Comparison of ENCODE assay signal across 33 cellular contexts in genomic region chr2:154546341-154546740, GRCh38.
"Had no signal": no experiment of that assay in that cellular context is flagged by ENCODE, and none has a peak within 500 bp of the region (broad histone marks: within the 10 kb centered on the region; RNA-seq: fewer than 3 reads in every experiment).

No MANE protein-coding gene starts in this region.

- FAIRE-seq: astrocyte, bronchial epithelial cell, colon had no signal

- DNase-seq: activated effector memory CD4-positive, alpha-beta T cell treated with anti-CD3 and anti-CD28 coated beads, Interleukin-2, amount 50 U/mL, for 16 hours; activated effector memory CD4-positive, alpha-beta T cell treated with Interleukin-2 at 50 U/mL for 16 hours; activated gamma-delta T cell; activated gamma-delta T cell treated with Interleukin-2 at 50 U/mL for 16 hours; activated naive CD4-positive, alpha-beta T cell; activated naive CD4-positive, alpha-beta T cell treated with anti-CD3 and anti-CD28 coated beads for 36 hours; activated naive CD4-positive, alpha-beta T cell treated with anti-CD3 and anti-CD28 coated beads, Interleukin-2, amount 10 ng/mL, durations not matched to agents 7 days and 5 days; activated naive CD4-positive, alpha-beta T cell treated with anti-CD3 and anti-CD28 coated beads, Interleukin-2, amount 50 U/mL, for 16 hours; activated naive CD4-positive, alpha-beta T cell treated with Interleukin-2 at 50 U/mL for 16 hours; activated naive CD8-positive, alpha-beta T cell treated with anti-CD3 and anti-CD28 coated beads for 36 hours; activated naive CD8-positive, alpha-beta T cell treated with anti-CD3 and anti-CD28 coated beads, Interleukin-2, amount 10 ng/mL, durations not matched to agents 7 days and 5 days; activated naive CD8-positive, alpha-beta T cell treated with anti-CD3 and anti-CD28 coated beads, Interleukin-2, amount 50 U/mL, for 24 hours; activated T-cell treated with anti-CD3 and anti-CD28 coated beads, Interleukin-2, amount 50 U/mL, for 4 hours; activated T-cell treated with anti-CD3 and anti-CD28 coated beads, Interleukin-2, amount 50 U/mL, for 48 hours; activated T-cell treated with anti-CD3 and anti-CD28 coated beads, Interleukin-2, amount 50 U/mL, for 72 hours; adrenal gland; amniotic stem cell; amygdala; anterior cingulate cortex; aorta; body of pancreas; brain microvascular endothelial cell; caudate nucleus; central memory CD4-positive, alpha-beta T cell; cerebellar nuclear complex had no signal

- ATAC-seq: activated naive CD4-positive, alpha-beta T cell treated with anti-CD3 and anti-CD28 coated beads, Interleukin-2, amount 50 U/mL, for 72 hours; activated naive CD8-positive, alpha-beta T cell treated with anti-CD3 and anti-CD28 coated beads, Interleukin-2, amount 50 U/mL, for 24 hours; activated T-cell treated with anti-CD3 and anti-CD28 coated beads, Interleukin-2, amount 50 U/mL, for 4 hours; activated T-cell treated with anti-CD3 and anti-CD28 coated beads, Interleukin-2, amount 50 U/mL, for 72 hours; activated T-helper 17 cell treated with anti-CD3 and anti-CD28 coated beads, Interleukin-2, amount 50 U/mL, for 72 hours; body of pancreas had no signal

- H3K4me3 ChIP-seq: adrenal gland, ascending aorta, body of pancreas, breast epithelium, cardiac muscle cell had no signal

- H3K36me3 ChIP-seq: adrenal gland, ascending aorta, brain microvascular endothelial cell, breast epithelium, cardiac muscle cell had no signal

- H3K4me1 ChIP-seq: adrenal gland, ascending aorta, body of pancreas, breast epithelium had no signal

- H3K27ac ChIP-seq: adrenal gland, ascending aorta, body of pancreas, brain microvascular endothelial cell, breast epithelium, cardiac muscle cell had no signal

- H3K9me3 ChIP-seq: adrenal gland, ascending aorta had no signal
